In genomic region chr16:88651276-88651988, GRCh38 we compare ENCODE assay signal across 1 cellular context.
TF ChIP-seq lines count a peak whose summit lies in the region.

No MANE protein-coding gene starts in this region.

TF ChIP-seq in HEK293, 187 proteins besides CTCF, POLR2A, EP300 and RAD21 (continued from another document and continues in another):
- TF ChIP-seq TSHZ1 (tag by site-specific recombination; IDR thresholded peaks at IDR 0.05; ENCODE audit: borderline replicate concordance) (no peak), ZNF768 (tag by site-specific recombination; IDR thresholded peaks at IDR 0.05) (no peak), KLF8 (tag by site-specific recombination; IDR thresholded peaks at IDR 0.05) (no peak), GLIS2 (tag by site-specific recombination; IDR thresholded peaks at IDR 0.05) (peak; percentile 80), BCL6B (tag by site-specific recombination; IDR thresholded peaks at IDR 0.05) (no peak), ZBTB1 (tag by site-specific recombination; IDR thresholded peaks at IDR 0.05) (no peak), ZNF121 (tag by site-specific recombination; IDR thresholded peaks at IDR 0.05) (no peak), ZNF513 (tag by site-specific recombination; IDR thresholded peaks at IDR 0.05) (no peak), ZNF112 (tag by site-specific recombination; IDR thresholded peaks at IDR 0.05) (no peak), ZNF776 (tag by site-specific recombination; IDR thresholded peaks at IDR 0.05; ENCODE audit: borderline replicate concordance) (no peak), ZNF133 (tag by site-specific recombination; IDR thresholded peaks at IDR 0.05) (no peak), ZNF76 (tag by site-specific recombination; IDR thresholded peaks at IDR 0.05; ENCODE audit: borderline replicate concordance, low read depth) (0 out of 2 replicates have a peak, but pooled peaks have one; percentile 38), ZNF48 (tag by site-specific recombination; IDR thresholded peaks at IDR 0.05) (no peak), FEZF1 (tag by site-specific recombination; IDR thresholded peaks at IDR 0.05) (no peak), ZNF362 (tag by site-specific recombination; IDR thresholded peaks at IDR 0.05) (no peak), SCRT1 (tag by site-specific recombination; IDR thresholded peaks at IDR 0.05; ENCODE audit: borderline replicate concordance) (no peak), HOXC10 (CRISPR knock-in tag; IDR thresholded peaks at IDR 0.05) (no peak), TCF7L2 (IDR thresholded peaks at IDR 0.05; ENCODE audit: borderline replicate concordance, low read depth, low read length) (no peak), ZNF26 (tag by site-specific recombination; IDR thresholded peaks at IDR 0.05) (no peak), GLIS1 (tag by site-specific recombination; IDR thresholded peaks at IDR 0.05) (peak; percentile 90), ZNF561 (tag by site-specific recombination; IDR thresholded peaks at IDR 0.05; ENCODE audit: borderline replicate concordance) (no peak), ZNF585B (tag by site-specific recombination; IDR thresholded peaks at IDR 0.05) (no peak), ZNF843 (tag by site-specific recombination; IDR thresholded peaks at IDR 0.05) (no peak), ZNF366 (tag by site-specific recombination; conservative IDR thresholded peaks at IDR 0.05) (no peak), PRDM10 (tag by site-specific recombination; IDR thresholded peaks at IDR 0.05) (no peak), ZNF155 (tag by site-specific recombination; IDR thresholded peaks at IDR 0.05) (no peak), ZNF518A (tag by site-specific recombination; conservative IDR thresholded peaks at IDR 0.05; ENCODE audit: low read depth) (no peak), ZNF157 (tag by site-specific recombination; IDR thresholded peaks at IDR 0.05) (no peak), SALL2 (tag by site-specific recombination; IDR thresholded peaks at IDR 0.05; ENCODE audit: borderline replicate concordance) (no peak), PRDM2 (tag by site-specific recombination; IDR thresholded peaks at IDR 0.05; ENCODE audit: borderline replicate concordance) (no peak), ZNF549 (tag by site-specific recombination; IDR thresholded peaks at IDR 0.05) (no peak), ZNF555 (tag by site-specific recombination; conservative IDR thresholded peaks at IDR 0.05) (no peak), PRDM1 (tag by site-specific recombination; IDR thresholded peaks at IDR 0.05) (no peak)
